Comparison of ENCODE assay signal across 9 cellular contexts in genomic region chr16:4298761-4299522, GRCh38. TPM values are rescaled to one million over a fixed set of nuclear protein-coding genes. Genes with fewer than 3 reads are reported as not detected.
A peak's percentile ranks its signal among the peaks of the same experiment; 100 is the strongest.
DNase-seq lines count a peak whose midpoint lies in the region; ATAC-seq, FAIRE-seq and TF ChIP-seq lines count a peak whose summit lies in the region.
"Had no signal": no experiment of that assay in that cellular context is flagged by ENCODE, and none has a peak within 500 bp of the region (broad histone marks: within the 10 kb centered on the region; RNA-seq: fewer than 3 reads in every experiment).

No MANE protein-coding gene starts in this region.

- in situ Hi-C loops in gastrocnemius medialis (cut with MboI; ENCODE audit: low sequenced_read_pairs in 4 of 4): no loop called here

- DNase-seq in H54 (ENCODE audit: insufficient read length, low spot score) (peak; percentile 96), WERI-Rb-1 (peak; percentile 77), left cardiac atrium (peak; percentile 88), gastrocnemius medialis (peak in 1 of 2 donors; percentile 48), NCI-H2107 (lab: John Stamatoyannopoulos, UW) (no peak), cerebellum (ENCODE audit: low spot score) (no peak)
- no peak for DNase-seq in activated CD4-positive, alpha-beta T cell treated with anti-CD3 and anti-CD28 coated beads for 4 hours
- DNase-seq in activated CD4-positive, alpha-beta T cell treated with anti-CD3 and anti-CD28 coated beads, Interleukin-2, amount 50 U/mL, for 48 hours: no peak
- DNase-seq: activated CD8-positive, alpha-beta T cell treated with anti-CD3 and anti-CD28 coated beads, Interleukin-2, amount 10 ng/mL, durations not matched to agents 7 days and 5 days had no signal

- H3K36me3 ChIP-seq in WERI-Rb-1 (no peaks in the 10 kb centered on the region), gastrocnemius medialis (no peaks in the 10 kb centered on the region)

- TF ChIP-seq CTCF in WERI-Rb-1 (IDR thresholded peaks at IDR 0.05; ENCODE audit: low read depth, low read length) (no peak), gastrocnemius medialis (IDR thresholded peaks at IDR 0.05 in 4 of 5, conservative IDR thresholded peaks at IDR 0.05 in 1 of 5) (no peak)

- no peaks in the 10 kb centered on the region for H3K9me3 ChIP-seq in WERI-Rb-1 (ENCODE audit: severe bottlenecking)
- no peaks in the 10 kb centered on the region for H3K9me3 ChIP-seq in gastrocnemius medialis

- FAIRE-seq in H54 (lab: Jason Lieb, UNC): peak; percentile 23

- H3K27me3 ChIP-seq in WERI-Rb-1 (ENCODE audit: insufficient read depth, low read depth, severe bottlenecking) (no peaks in the 10 kb centered on the region), gastrocnemius medialis (no peaks in the 10 kb centered on the region)

- peak; percentile 81 to 98 for ATAC-seq in left cardiac atrium
- peak in 1 of 2 donors; percentile 61 for ATAC-seq in gastrocnemius medialis
- ATAC-seq: activated CD8-positive, alpha-beta T cell treated with anti-CD3 and anti-CD28 coated beads, Interleukin-2, amount 10 ng/mL, durations not matched to agents 7 days and 5 days had no signal

- H3K4me3 ChIP-seq in WERI-Rb-1 (ENCODE audit: low read depth, low read length): no peak overlapping the region
- H3K4me3 ChIP-seq in gastrocnemius medialis: no peak overlapping the region

- intact Hi-C loops in left cardiac atrium (cut with DNase I): no loop called here
- intact Hi-C loops in gastrocnemius medialis (cut with DNase I; ENCODE audit: low total_unique reads): no loop called here

- H3K27ac ChIP-seq in WERI-Rb-1: no peak overlapping the region
- H3K27ac ChIP-seq in gastrocnemius medialis: peak overlapping the region; percentile 18 to 59 (median 36)

- H3K4me1 ChIP-seq in gastrocnemius medialis: peaks cover 16% of the 10 kb centered on the region in 2 donors

- TF ChIP-seq POLR2A in H54 (IDR thresholded peaks at IDR 0.05; ENCODE audit: low read depth, low read length) (no peak; the same call in 1 of the 2 replicates), gastrocnemius medialis (IDR thresholded peaks at IDR 0.05) (no peak)

RNA-seq across cellular contexts. Expression of gene GLIS2, which starts 16.9 kb away (rescaled TPM):
- 10 to 100 TPM; 23.9 to 29.2 TPM for total RNA-seq in left cardiac atrium
- under 1 TPM in 3 of 4 donors, not detected in 1; 0.81 to 0.95 (median 0.95) TPM for total RNA-seq in gastrocnemius medialis
- total RNA-seq in cerebellum: 3.2 TPM

RNA-seq across cellular contexts. Expression of gene TFAP4, which starts 26.1 kb away (rescaled TPM):
- total RNA-seq in left cardiac atrium: 1 to 10 TPM; 3.7 to 4.2 TPM
- total RNA-seq in gastrocnemius medialis: 1 to 10 TPM; 3.2 to 5.0 (median 4.1) TPM
- 7.6 TPM for total RNA-seq in cerebellum

RNA-seq across cellular contexts. Expression of gene PAM16, which starts 52.2 kb away (rescaled TPM):
- total RNA-seq in left cardiac atrium (10 to 100 TPM; 51.0 to 64.3 TPM), gastrocnemius medialis (100 to 1,000 TPM; 112 to 174 (median 132) TPM), cerebellum (19.1 TPM)

RNA-seq across cellular contexts. Expression of gene SRL, which starts 57.1 kb away (rescaled TPM):
- total RNA-seq in left cardiac atrium: 100 to 1,000 TPM; 302 to 359 TPM
- total RNA-seq in gastrocnemius medialis: 100 to 1,000 TPM; 184 to 519 (median 364) TPM
- total RNA-seq in cerebellum: 1.2 TPM
- total RNA-seq: activated CD8-positive, alpha-beta T cell treated with anti-CD3 and anti-CD28 coated beads, Interleukin-2, amount 10 ng/mL, durations not matched to agents 7 days and 5 days had no signal

Comparison
In these comparisons a context has a peak if more than half of its experiments do, and no peak if none do; other contexts are left out.
1. DNase-seq: peak in H54 (single experiment), WERI-Rb-1 (single experiment) and left cardiac atrium (single experiment); none in NCI-H2107 (single experiment), cerebellum (single experiment), activated CD4-positive, alpha-beta T cell treated with anti-CD3 and anti-CD28 coated beads for 4 hours (0 of 2) and activated CD4-positive, alpha-beta T cell treated with anti-CD3 and anti-CD28 coated beads, Interleukin-2, amount 50 U/mL, for 48 hours (0 of 2).